Comparison of ENCODE assay signal across 25 cellular contexts in genomic region chr13:41742917-41743552, GRCh38.
DNase-seq lines count a peak whose midpoint lies in the region; ATAC-seq, FAIRE-seq and TF ChIP-seq lines count a peak whose summit lies in the region.
"Had no signal": no experiment of that assay in that cellular context is flagged by ENCODE, and none has a peak within 500 bp of the region (broad histone marks: within the 10 kb centered on the region; RNA-seq: fewer than 3 reads in every experiment).

No MANE protein-coding gene starts in this region.

- no peak overlapping the region for H3K23ac ChIP-seq in trophoblast cell (ENCODE audit: low read length)

- H3K4me2 ChIP-seq in trophoblast cell (ENCODE audit: low read length), result no peak overlapping the region
- H3K4me2 ChIP-seq: GM23338, KMS-11 had no signal

- H3K14ac ChIP-seq in trophoblast cell (ENCODE audit: low read length), result no peak overlapping the region

- no CpG with 5 or more reads among the region's 4 CpGs for WGBS in trophoblast cell (ENCODE audit: extremely low coverage, insufficient coverage, insufficient read length)

- ATAC-seq in Right ventricle myocardium inferior, result peak; percentile 67
- peak; percentile 59 for ATAC-seq in foreskin keratinocyte
- ATAC-seq in HG02798 (IDR thresholded peaks at IDR 0.05; ENCODE audit: poor library complexity, unreplicated experiment), result no peak
- ATAC-seq: CD8-positive, alpha-beta T cell; GM23338 had no signal

- H3K18ac ChIP-seq in trophoblast cell (ENCODE audit: low read length), result no peak overlapping the region

- peak overlapping the region; percentile 71 for H2BK12ac ChIP-seq in trophoblast cell (ENCODE audit: low read length)

- no peak overlapping the region for H3K4ac ChIP-seq in trophoblast cell (ENCODE audit: low read depth, low read length)

- FAIRE-seq in GM12891 (lab: Jason Lieb, UNC), result no peak
- FAIRE-seq: GM12892 had no signal

- H3K27me3 ChIP-seq in right atrium auricular region (no peaks in the 10 kb centered on the region), foreskin keratinocyte (no peaks in the 10 kb centered on the region), trophoblast cell (ENCODE audit: insufficient read depth, low read length) (no peaks in the 10 kb centered on the region)
- H3K27me3 ChIP-seq: Peyer's patch had no signal

- H3K27ac ChIP-seq in right atrium auricular region, result peak overlapping the region in 1 of 2 donors; percentile 41
- H3K27ac ChIP-seq in foreskin keratinocyte, result no peak overlapping the region
- no peak overlapping the region for H3K27ac ChIP-seq in trophoblast cell (ENCODE audit: low read depth, low read length)
- H3K27ac ChIP-seq: KMS-11, Peyer's patch had no signal

- no peak for DNase-seq in Right ventricle myocardium inferior (ENCODE audit: missing footprints)
- no peak for DNase-seq in right atrium auricular region (ENCODE audit: low spot score)
- peak; percentile 54 to 85 for DNase-seq in foreskin keratinocyte
- DNase-seq in islet precursor cell, result peak; percentile 62
- peak; percentile 71 to 81 for DNase-seq in trophoblast cell
- no peak for DNase-seq in GM12891 (ENCODE audit: insufficient read length, low spot score)
- no peak for DNase-seq in NCI-H524 (lab: John Stamatoyannopoulos, UW)
- DNase-seq: 8988T; C1 segment of cervical spinal cord; CD8-positive, alpha-beta T cell; DMS153; HCEC 1CT; IMR-90; NCI-H1092 treated with DMSO at 0.1 percent for 48 hours; NCI-H146; NCI-H2029; NCI-H2227 treated with DMSO at 0.1 percent for 48 hours; NCI-H510A treated with DMSO at 0.1 percent for 48 hours; NCI-H774; Peyer's patch; SHP77 treated with DMSO at 0.1 percent for 48 hours had no signal

- H2BK5ac ChIP-seq in trophoblast cell (ENCODE audit: low read depth, low read length, poor library complexity), result no peak overlapping the region

- H3K4me3 ChIP-seq in right atrium auricular region (no peak overlapping the region), trophoblast cell (ENCODE audit: low read depth, low read length) (no peak overlapping the region)
- H3K4me3 ChIP-seq: GM23338, Peyer's patch had no signal

- H3K9me3 ChIP-seq in right atrium auricular region (no peaks in the 10 kb centered on the region), trophoblast cell (ENCODE audit: insufficient read depth, low read depth, low read length) (no peaks in the 10 kb centered on the region)
- H3K9me3 ChIP-seq: Peyer's patch had no signal

- no peak overlapping the region for H4K91ac ChIP-seq in trophoblast cell (ENCODE audit: low read depth, low read length)

- H4K12ac ChIP-seq in trophoblast cell (ENCODE audit: low read depth, low read length), result no peak overlapping the region

- H3K36me3 ChIP-seq in right atrium auricular region (no peaks in the 10 kb centered on the region), trophoblast cell (ENCODE audit: control insufficient read depth in 1 of 2, insufficient read depth in 2 of 2, low read length in 2 of 2) (no peaks in the 10 kb centered on the region)
- H3K36me3 ChIP-seq: Peyer's patch had no signal

- intact Hi-C loops in Right ventricle myocardium inferior (cut with DNase I), result no loop called here

- no peak overlapping the region for H4K8ac ChIP-seq in trophoblast cell (ENCODE audit: low read depth, low read length)

- TF ChIP-seq CTCF in right atrium auricular region (IDR thresholded peaks at IDR 0.05), result no peak
- TF ChIP-seq CTCF in foreskin keratinocyte (conservative IDR thresholded peaks at IDR 0.05), result no peak

- H3K4me1 ChIP-seq in right atrium auricular region (peaks cover 0 to 12% of the 10 kb centered on the region in 2 donors), foreskin keratinocyte (no peaks in the 10 kb centered on the region), trophoblast cell (ENCODE audit: control insufficient read depth in 1 of 2, insufficient read depth in 2 of 2, low read length in 2 of 2) (peaks cover 0 to 4% of the 10 kb centered on the region in 2 experiments)
- H3K4me1 ChIP-seq: Peyer's patch had no signal

- TF ChIP-seq POLR2A in GM12891 (IDR thresholded peaks at IDR 0.05; ENCODE audit: low read depth, low read length), result no peak

- H2AFZ ChIP-seq in trophoblast cell (ENCODE audit: insufficient read depth, low read length, poor library complexity), result no peak overlapping the region
- H2AFZ ChIP-seq: GM23338 had no signal

- H2BK120ac ChIP-seq in trophoblast cell (ENCODE audit: insufficient read depth, low read length, poor library complexity), result no peak overlapping the region

- H3K79me1 ChIP-seq in trophoblast cell (ENCODE audit: low read length), result no peaks in the 10 kb centered on the region

- H3K79me2 ChIP-seq in trophoblast cell (ENCODE audit: control insufficient read depth, insufficient read depth, low read length, poor library complexity), result no peaks in the 10 kb centered on the region

- H2AK5ac ChIP-seq in trophoblast cell (ENCODE audit: low read length), result no peak overlapping the region

- H3K9ac ChIP-seq in trophoblast cell (ENCODE audit: low read length), result no peak overlapping the region
- H3K9ac ChIP-seq: KMS-11 had no signal

TF ChIP-seq in GM12891, 5 proteins besides CTCF, POLR2A, EP300 and RAD21:
- TF ChIP-seq POLR2AphosphoS5 (IDR thresholded peaks at IDR 0.05; ENCODE audit: low read depth, low read length), result no peak
- no peak for TF ChIP-seq TAF1 (IDR thresholded peaks at IDR 0.05; ENCODE audit: low read depth, low read length)
- TF ChIP-seq PAX5 (IDR thresholded peaks at IDR 0.05; ENCODE audit: insufficient read depth, low read length, severe bottlenecking), result no peak
- TF ChIP-seq POU2F2 (IDR thresholded peaks at IDR 0.05; ENCODE audit: low read depth, low read length), result no peak

Comparison
In these comparisons a context has a peak if more than half of its experiments do, and no peak if none do; other contexts are left out.
1. DNase-seq: peak in foreskin keratinocyte (2 of 2), islet precursor cell (single experiment) and trophoblast cell (2 of 2); none in Right ventricle myocardium inferior (single experiment), right atrium auricular region (single experiment), GM12891 (single experiment) and NCI-H524 (0 of 2).